ENCODE assay signal across 29 cellular contexts in the genomic region with DNA sequence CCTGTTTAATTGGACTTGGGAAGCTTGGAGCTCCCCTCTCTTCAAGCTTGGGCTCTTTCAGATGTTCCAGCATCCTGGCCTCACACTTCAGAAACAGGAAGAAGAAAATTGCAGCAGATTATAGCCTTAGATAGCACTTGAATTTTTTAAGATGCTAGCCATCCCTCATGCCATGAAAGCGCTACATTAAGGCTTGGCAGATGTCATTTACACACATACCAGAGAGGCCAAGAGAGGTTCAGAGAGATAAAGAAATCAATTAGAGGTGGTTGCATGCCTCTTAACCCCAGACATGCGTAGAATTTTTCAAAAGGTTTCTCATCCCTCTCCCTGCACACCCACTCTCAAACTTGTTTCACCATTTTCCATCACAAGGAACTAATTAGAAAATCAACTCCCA. TPM values are rescaled to one million over a fixed set of nuclear protein-coding genes. Genes with fewer than 3 reads are reported as not detected.
"Had no signal": no experiment of that assay in that cellular context is flagged by ENCODE, and none has a peak within 500 bp of the region (broad histone marks: within the 10 kb centered on the region; RNA-seq: fewer than 3 reads in every experiment).

No MANE protein-coding gene starts in this region.

- ATAC-seq: esophagus mucosa; foreskin keratinocyte; gastroesophageal sphincter; heart left ventricle; left lobe of liver; mucosa of descending colon; natural killer cell treated with Interleukin-12 subunit alpha and Interleukin-12 subunit beta and Interleukin-15 and Interleukin-18, amount 100 ng/mL, for 72 hours; sciatic nerve; stimulated activated effector memory CD8-positive, alpha-beta T cell treated with anti-CD3 and anti-CD28 coated beads, Interleukin-12 subunit alpha, Interleukin-12 subunit beta, amount 100 ng/mL, for 72 hours had no signal

- DNase-seq: colonic mucosa; effector CD8-positive, alpha-beta T cell; endodermal cell; foreskin keratinocyte; heart left ventricle; hypothalamus; mesenchymal stem cell; mucosa of descending colon; naive B cell; stimulated activated CD4-positive, alpha-beta T cell treated with anti-CD3 and anti-CD28 coated beads, Interleukin-2, amount 100 ng/mL, for 24 hours; stimulated activated CD4-positive, alpha-beta T cell treated with anti-CD3 and anti-CD28 coated beads, Interleukin-4, amount 100 ng/mL, for 24 hours; stimulated activated naive CD4-positive, alpha-beta T cell treated with Interleukin-2 at 50 U/mL for 16 hours; stomach; thyroid gland had no signal

- H3K36me3 ChIP-seq: colonic mucosa, gastroesophageal sphincter, heart left ventricle, neural progenitor cell, prostate gland, right atrium auricular region, stomach, thyroid gland had no signal

- H3K79me2 ChIP-seq: parathyroid adenoma had no signal

- H3K9me3 ChIP-seq: colonic mucosa, gastroesophageal sphincter, heart left ventricle, mucosa of descending colon, prostate gland, right atrium auricular region, stomach, thyroid gland had no signal

- H3K9ac ChIP-seq: neural progenitor cell, parathyroid adenoma had no signal

- H3K27ac ChIP-seq: colonic mucosa, epithelial cell of prostate, foreskin keratinocyte, gastroesophageal sphincter, heart left ventricle, neural progenitor cell, parathyroid adenoma, prostate gland, right atrium auricular region, stomach, thyroid gland had no signal

- H3K4me1 ChIP-seq: colonic mucosa, foreskin keratinocyte, gastroesophageal sphincter, heart left ventricle, parathyroid adenoma, prostate gland, right atrium auricular region, stomach, thyroid gland had no signal

- H3K27me3 ChIP-seq: colonic mucosa, right atrium auricular region, thyroid gland had no signal

- H2AFZ ChIP-seq: neural progenitor cell, parathyroid adenoma had no signal

- H3K4me3 ChIP-seq: colonic mucosa, gastroesophageal sphincter, heart left ventricle, mucosa of descending colon, neural progenitor cell, prostate gland, right atrium auricular region, stomach, thyroid gland had no signal

RNA-seq across cellular contexts. Expression of gene DBX1, which starts 31.9 kb away (rescaled TPM):
- polyA plus RNA-seq: fibroblast of lung, foreskin keratinocyte, heart left ventricle, keratinocyte, liver, stomach, urinary bladder had no signal
